In genomic region chr15:100928632-100929280, GRCh38 we compare ENCODE assay signal across 21 cellular contexts. TPM values are rescaled to one million over a fixed set of nuclear protein-coding genes. Genes with fewer than 3 reads are reported as not detected.
DNase-seq lines count a peak whose midpoint lies in the region; ATAC-seq and TF ChIP-seq lines count a peak whose summit lies in the region.
"Had no signal": no experiment of that assay in that cellular context is flagged by ENCODE, and none has a peak within 500 bp of the region (broad histone marks: within the 10 kb centered on the region; RNA-seq: fewer than 3 reads in every experiment).

No MANE protein-coding gene starts in this region.

- no peak overlapping the region for H3K9ac ChIP-seq in BLaER1 treated with 17β-estradiol and CSF1 and Interleukin-3, amounts not matched to agents 10 nM and 100 nM

- peak overlapping the region in 1 of 11 experiments; percentile 46; a peak in 2 of 22 replicates for H3K27ac ChIP-seq in BLaER1 treated with 17β-estradiol and CSF1 and Interleukin-3, amounts not matched to agents 10 nM and 100 nM
- H3K27ac ChIP-seq in RWPE2 (ENCODE audit: poor library complexity, severe bottlenecking) (peak overlapping the region; percentile 17), heart right ventricle (no peak overlapping the region)
- H3K27ac ChIP-seq: A549, pancreas had no signal

- peaks cover 0 to 5% (median 0%) of the 10 kb centered on the region in 11 experiments; a peak in 1 of 22 replicates for H3K36me3 ChIP-seq in BLaER1 treated with 17β-estradiol and CSF1 and Interleukin-3, amounts not matched to agents 10 nM and 100 nM
- peaks cover 24% of the 10 kb centered on the region for H3K36me3 ChIP-seq in RWPE2 (ENCODE audit: low read depth)
- peaks cover 0 to 67% (median 0%) of the 10 kb centered on the region in 9 donors for H3K36me3 ChIP-seq in heart right ventricle
- H3K36me3 ChIP-seq: pancreas had no signal

- H3K4me3 ChIP-seq in BLaER1 treated with 17β-estradiol and CSF1 and Interleukin-3, amounts not matched to agents 10 nM and 100 nM = no peak overlapping the region
- H3K4me3 ChIP-seq in RWPE2 (ENCODE audit: severe bottlenecking) = no peak overlapping the region
- no peak overlapping the region for H3K4me3 ChIP-seq in heart right ventricle
- H3K4me3 ChIP-seq: A549, pancreas had no signal

- peaks cover 0 to 9% (median 0%) of the 10 kb centered on the region in 11 experiments; a peak in 4 of 22 replicates for H3K27me3 ChIP-seq in BLaER1 treated with 17β-estradiol and CSF1 and Interleukin-3, amounts not matched to agents 10 nM and 100 nM
- H3K27me3 ChIP-seq in RWPE2 (ENCODE audit: insufficient read depth, poor library complexity, severe bottlenecking) = no peaks in the 10 kb centered on the region
- H3K27me3 ChIP-seq in heart right ventricle = peaks cover 0 to 4% (median 0%) of the 10 kb centered on the region in 7 donors
- H3K27me3 ChIP-seq: pancreas had no signal

- peak; percentile 9; the same call in 1 of the 3 replicates for ATAC-seq in RWPE2 (ENCODE audit: low read depth)
- ATAC-seq in left colon = peak; percentile 31
- ATAC-seq in GM19452 (IDR thresholded peaks at IDR 0.05; ENCODE audit: unreplicated experiment) = no peak
- no peak for ATAC-seq in HG02759 (IDR thresholded peaks at IDR 0.05; ENCODE audit: unreplicated experiment)
- no peak for ATAC-seq in heart right ventricle
- ATAC-seq: A549; stimulated activated effector memory CD8-positive, alpha-beta T cell treated with anti-CD3 and anti-CD28 coated beads, Interleukin-12 subunit alpha, Interleukin-12 subunit beta, amount 100 ng/mL, for 72 hours; T-cell had no signal

- H3K4me2 ChIP-seq in BLaER1 treated with 17β-estradiol and CSF1 and Interleukin-3, amounts not matched to agents 10 nM and 100 nM = peak overlapping the region in 9 of 11 experiments; percentile 76 to 95 (median 87); a peak in 19 of 22 replicates
- H3K4me2 ChIP-seq: A549 had no signal

- peaks cover 25 to 75% (median 63%) of the 10 kb centered on the region in 10 experiments for H3K4me1 ChIP-seq in BLaER1 treated with 17β-estradiol and CSF1 and Interleukin-3, amounts not matched to agents 10 nM and 100 nM
- H3K4me1 ChIP-seq in RWPE2 (ENCODE audit: insufficient read depth, poor library complexity, severe bottlenecking) (peaks cover 15% of the 10 kb centered on the region), heart right ventricle (peaks cover 0 to 11% (median 0%) of the 10 kb centered on the region in 9 donors)
- H3K4me1 ChIP-seq: pancreas had no signal

- WGBS in heart right ventricle, 2 donors = 84 to 90% methylated on average over 13 of the region's 13 CpGs

- no peaks in the 10 kb centered on the region for H4K20me1 ChIP-seq in BLaER1 treated with 17β-estradiol and CSF1 and Interleukin-3, amounts not matched to agents 10 nM and 100 nM

- peak; percentile 43 for DNase-seq in NCI-H1105 treated with DMSO at 0.1 percent for 48 hours (lab: John Stamatoyannopoulos, UW)
- no peak for DNase-seq in RWPE2 (ENCODE audit: low spot score)
- DNase-seq in left colon = peak in 1 of 2 donors; percentile 46
- DNase-seq in RKO (ENCODE audit: low spot score) = no peak
- DNase-seq in heart right ventricle = no peak
- DNase-seq: activated B cell treated with CpG ODN at 0.5 μM for 24 hours; activated gamma-delta T cell; aorta; CD4-positive, alpha-beta T cell; kidney glomerular epithelial cell; NCI-H1436; NCI-H524 treated with DMSO at 0.1 percent for 48 hours; pancreas; RPMI8226; T-cell had no signal

- intact Hi-C loops in left colon (cut with DNase I, micrococcal nuclease) = no loop called here
- intact Hi-C loops in heart right ventricle (cut with DNase I) = loop anchor here in 2 of 10 donors (10.0 kb wide), 2 partner anchors 326 to 336 kb away; partner anchors contain the start of gene CHSY1 (in 1 of the 2)

- H3K9me3 ChIP-seq in BLaER1 treated with 17β-estradiol and CSF1 and Interleukin-3, amounts not matched to agents 10 nM and 100 nM (replicated peaks in 1 of 11) = no peaks in the 10 kb centered on the region
- H3K9me3 ChIP-seq in RWPE2 (ENCODE audit: severe bottlenecking) (no peaks in the 10 kb centered on the region), heart right ventricle (no peaks in the 10 kb centered on the region)
- H3K9me3 ChIP-seq: A549, pancreas had no signal

- no peak for TF ChIP-seq CTCF in RWPE2 (IDR thresholded peaks at IDR 0.05; ENCODE audit: poor library complexity, severe bottlenecking)
- no peak for TF ChIP-seq CTCF in heart right ventricle (IDR thresholded peaks at IDR 0.05)

RNA-seq across cellular contexts. Expression of gene LRRK1, which starts 9.6 kb away (rescaled TPM):
- 10 to 100 TPM; 46.6 to 52.7 TPM for total RNA-seq in left colon
- total RNA-seq in heart right ventricle = 1 to 10 TPM; 1.5 to 8.1 (median 2.0) TPM
- polyA plus RNA-seq in heart right ventricle = 1 to 10 TPM; 1.8 to 1.9 TPM

RNA-seq across cellular contexts. Expression of gene ALDH1A3, which starts 49.1 kb away (rescaled TPM):
- total RNA-seq in left colon (1 to 10 TPM; 3.9 to 5.4 TPM), heart right ventricle (10 to 100 TPM in 1 of 10 donors, 1 to 10 TPM in 8, under 1 TPM in 1; 0.96 to 24.9 (median 2.3) TPM)
- 1 to 10 TPM; 2.1 to 4.9 TPM for polyA plus RNA-seq in heart right ventricle
- total RNA-seq: activated B cell treated with CpG ODN at 0.5 μM for 24 hours; CD4-positive, alpha-beta T cell had no signal
- polyA plus RNA-seq: IgD-negative memory B cell had no signal

Comparison
In these comparisons a context has a peak if more than half of its experiments do, and no peak if none do; other contexts are left out.
1. ATAC-seq: peak in RWPE2 (single experiment) and left colon (single experiment); none in GM19452 (single experiment), HG02759 (single experiment) and heart right ventricle (0 of 8).
2. RNA of gene LRRK1, which starts 9.6 kb away (total RNA-seq): 46.6 to 52.7 TPM in left colon; 1.5 to 8.1 TPM in heart right ventricle; every median in the first group is over 4 times any median in the second.